ENCODE assay signal across 1 cellular context in genomic region chr1:23539698-23540266, GRCh38.
TF ChIP-seq lines count a peak whose summit lies in the region.

No MANE protein-coding gene starts in this region.

TF ChIP-seq in K562, 482 proteins besides CTCF, POLR2A, EP300 and RAD21 (continued from another document and continues in another):
- TF ChIP-seq RREB1 (CRISPR knock-in tag; IDR thresholded peaks at IDR 0.05): peak; percentile 55; the same call in 1 of the 2 replicates
- TF ChIP-seq ZFPM2 (CRISPR knock-in tag; IDR thresholded peaks at IDR 0.05): no peak
- TF ChIP-seq HMBOX1 (IDR thresholded peaks at IDR 0.05): peak; percentile 78; the same call in 1 of the 2 replicates
- no peak for TF ChIP-seq ZFP30 (CRISPR knock-in tag; IDR thresholded peaks at IDR 0.05; ENCODE audit: borderline replicate concordance)
- TF ChIP-seq FOXK1 (CRISPR knock-in tag; IDR thresholded peaks at IDR 0.05; ENCODE audit: borderline replicate concordance): peak; percentile 48; the same call in 1 of the 2 replicates
- TF ChIP-seq BCL6 (CRISPR knock-in tag; IDR thresholded peaks at IDR 0.05): no peak
- peak in 1 of 2 experiments; percentile 69; a peak in 1 of 4 replicates for TF ChIP-seq NONO (IDR thresholded peaks at IDR 0.05; ENCODE audit: low read depth in 2 of 2, low read length in 1 of 2)
- TF ChIP-seq TCF3 (CRISPR knock-in tag; IDR thresholded peaks at IDR 0.05): no peak
- TF ChIP-seq TOE1 (IDR thresholded peaks at IDR 0.05; ENCODE audit: borderline replicate concordance): peak; percentile 72; the same call in 1 of the 2 replicates
- TF ChIP-seq TOE1 (CRISPR knock-in tag; IDR thresholded peaks at IDR 0.05; ENCODE audit: borderline replicate concordance, low read depth): no peak
- TF ChIP-seq ZNF140 (CRISPR knock-in tag; IDR thresholded peaks at IDR 0.05): no peak
- TF ChIP-seq NRF1 (conservative IDR thresholded peaks at IDR 0.05 in 1 of 2, IDR thresholded peaks at IDR 0.05 in 1 of 2): peak; percentile 76 to 81
- no peak for TF ChIP-seq ASH1L (IDR thresholded peaks at IDR 0.05; ENCODE audit: borderline replicate concordance, low read depth, partially characterized antibody)
- peak; percentile 23; the same call in 1 of the 2 replicates for TF ChIP-seq PHF8 (IDR thresholded peaks at IDR 0.05; ENCODE audit: borderline replicate concordance, low read length)
- TF ChIP-seq TEAD4 (IDR thresholded peaks at IDR 0.05; ENCODE audit: low read length): peak; percentile 47
- no peak for TF ChIP-seq TEAD4 (CRISPR knock-in tag; IDR thresholded peaks at IDR 0.05; ENCODE audit: borderline replicate concordance)
- no peak for TF ChIP-seq BRF2 (IDR thresholded peaks at IDR 0.05; ENCODE audit: borderline replicate concordance, insufficient read depth, insufficient read length)
- TF ChIP-seq CSDE1 (IDR thresholded peaks at IDR 0.05): peak in 1 of 2 experiments; percentile 70; a peak in 2 of 4 replicates
- no peak for TF ChIP-seq ZNF717 (CRISPR knock-in tag; IDR thresholded peaks at IDR 0.05)
- TF ChIP-seq ZNF165 (CRISPR knock-in tag; IDR thresholded peaks at IDR 0.05; ENCODE audit: borderline replicate concordance): no peak
- TF ChIP-seq POLR3A (IDR thresholded peaks at IDR 0.05; ENCODE audit: borderline replicate concordance, extremely low read depth, insufficient read depth, insufficient read length): no peak
- peak; percentile 86 for TF ChIP-seq SP1 (CRISPR knock-in tag; IDR thresholded peaks at IDR 0.05)
- TF ChIP-seq UBTF (IDR thresholded peaks at IDR 0.05; ENCODE audit: borderline replicate concordance in 1 of 2, low read depth in 2 of 2, low read length in 2 of 2): peak in 1 of 2 experiments; percentile 89; a peak in 2 of 4 replicates
- TF ChIP-seq FOXM1 (IDR thresholded peaks at IDR 0.05; ENCODE audit: low read depth): peak; percentile 58; the same call in 1 of the 2 replicates
- TF ChIP-seq FOXM1 (CRISPR knock-in tag; IDR thresholded peaks at IDR 0.05; ENCODE audit: low read depth): no peak
- TF ChIP-seq NR2C1 (IDR thresholded peaks at IDR 0.05): peak; percentile 83
- TF ChIP-seq NR2C1 (tag; IDR thresholded peaks at IDR 0.05): peak; percentile 87
- peak; percentile 80 for TF ChIP-seq BHLHE40 (IDR thresholded peaks at IDR 0.05; ENCODE audit: low read length)
- no peak for TF ChIP-seq THRAP3 (IDR thresholded peaks at IDR 0.05; ENCODE audit: borderline replicate concordance)
- no peak for TF ChIP-seq ZBTB49 (CRISPR knock-in tag; IDR thresholded peaks at IDR 0.05; ENCODE audit: borderline replicate concordance)
- TF ChIP-seq ATF7 (IDR thresholded peaks at IDR 0.05): peak; percentile 96
- no peak for TF ChIP-seq FOXJ3 (CRISPR knock-in tag; IDR thresholded peaks at IDR 0.05)
- peak in 1 of 2 experiments; percentile 57; a peak in 1 of 4 replicates for TF ChIP-seq HDAC1 (IDR thresholded peaks at IDR 0.05)
- peak; percentile 99 for TF ChIP-seq CREM (IDR thresholded peaks at IDR 0.05; ENCODE audit: low read depth)
- peak; percentile 97 for TF ChIP-seq XRCC5 (IDR thresholded peaks at IDR 0.05; ENCODE audit: low read depth, low read length)
- peak; percentile 59; the same call in 1 of the 2 replicates for TF ChIP-seq HCFC1 (IDR thresholded peaks at IDR 0.05; ENCODE audit: low read depth, low read length)
- peak; percentile 85 for TF ChIP-seq CXXC5 (CRISPR knock-in tag; IDR thresholded peaks at IDR 0.05)
- no peak for TF ChIP-seq ATF4 (CRISPR knock-in tag; IDR thresholded peaks at IDR 0.05)
- peak in 1 of 2 experiments; percentile 92; a peak in 2 of 3 replicates for TF ChIP-seq CBX3 (IDR thresholded peaks at IDR 0.05; ENCODE audit: borderline replicate concordance in 1 of 2, low read length in 2 of 2)
- 0 out of 2 replicates have a peak, but pooled peaks have one; percentile 64 for TF ChIP-seq GATAD2A (IDR thresholded peaks at IDR 0.05)
- peak; percentile 55 to 65 for TF ChIP-seq E2F6 (IDR thresholded peaks at IDR 0.05; ENCODE audit: borderline replicate concordance in 1 of 2, extremely low read depth in 1 of 2, insufficient read depth in 1 of 2, insufficient read length in 1 of 2, low read depth in 1 of 2, low read length in 1 of 2, poor library complexity in 1 of 2, severe bottlenecking in 1 of 2)
- TF ChIP-seq MYBL2 (IDR thresholded peaks at IDR 0.05; ENCODE audit: low read depth): no peak
- no peak for TF ChIP-seq MYBL2 (CRISPR knock-in tag; IDR thresholded peaks at IDR 0.05; ENCODE audit: borderline replicate concordance)
- 0 out of 2 replicates have a peak, but pooled peaks have one; percentile 52 for TF ChIP-seq MXI1 (IDR thresholded peaks at IDR 0.05; ENCODE audit: low read depth, low read length)
- TF ChIP-seq ARID1B (IDR thresholded peaks at IDR 0.05): peak; percentile 74; the same call in 1 of the 2 replicates
- TF ChIP-seq HNRNPLL (IDR thresholded peaks at IDR 0.05; ENCODE audit: low read depth, low read length, poor library complexity, severe bottlenecking): peak; percentile 25
- TF ChIP-seq STAG1 (CRISPR knock-in tag; IDR thresholded peaks at IDR 0.05; ENCODE audit: borderline replicate concordance): peak; percentile 86
- peak; percentile 30; the same call in 1 of the 2 replicates for TF ChIP-seq ZNF263 (CRISPR knock-in tag; IDR thresholded peaks at IDR 0.05; ENCODE audit: borderline replicate concordance)
- TF ChIP-seq ATF6 (CRISPR knock-in tag; IDR thresholded peaks at IDR 0.05): 0 out of 2 replicates have a peak, but pooled peaks have one; percentile 20
- peak; percentile 75 for TF ChIP-seq SMARCE1 (IDR thresholded peaks at IDR 0.05)
- no peak for TF ChIP-seq ZNF695 (CRISPR knock-in tag; IDR thresholded peaks at IDR 0.05)
- peak; percentile 33 for TF ChIP-seq DACH1 (IDR thresholded peaks at IDR 0.05; ENCODE audit: partially characterized antibody)
